8 cellular contexts compared by ENCODE assay signal in the genomic region with DNA sequence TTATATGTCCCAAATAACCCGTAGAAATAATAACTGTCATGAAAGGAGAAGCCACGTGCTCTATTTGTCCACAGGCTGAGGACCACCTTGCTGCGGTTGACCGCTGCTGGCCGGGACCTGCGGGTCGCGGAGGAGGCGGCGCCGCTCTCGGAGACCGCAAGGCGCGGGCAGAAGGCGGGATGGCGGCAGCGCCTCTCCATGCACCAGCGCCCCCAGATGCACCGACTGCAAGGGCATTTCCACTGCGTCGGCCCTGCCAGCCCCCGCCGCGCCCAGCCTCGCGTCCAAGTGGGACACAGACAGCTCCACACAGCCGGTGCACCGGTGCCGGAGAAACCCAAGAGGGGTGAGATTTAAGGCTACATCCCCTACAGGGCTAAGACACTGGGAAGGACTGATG. TPM values are rescaled to one million over a fixed set of nuclear protein-coding genes. Genes with fewer than 3 reads are reported as not detected.
DNase-seq lines count a peak whose midpoint lies in the region; ATAC-seq and TF ChIP-seq lines count a peak whose summit lies in the region.

No MANE protein-coding gene starts in this region.

- H3K36me3 Mint-ChIP-seq in CD8-positive, alpha-beta T cell, result no peaks in the 10 kb centered on the region
- no peaks in the 10 kb centered on the region for H3K36me3 Mint-ChIP-seq in activated T-cell treated with anti-CD3 and anti-CD28 coated beads, Interleukin-2, amount 50 U/mL, for 72 hours (ENCODE audit: insufficient read depth in 2 of 2)

- no peaks in the 10 kb centered on the region for H3K9me3 ChIP-seq in CD8-positive, alpha-beta T cell (ENCODE audit: low read length)
- no peaks in the 10 kb centered on the region for H3K9me3 ChIP-seq in skeletal muscle tissue (ENCODE audit: control insufficient read depth in 3 of 3, low read length in 3 of 3)

- H3K9ac ChIP-seq in skeletal muscle tissue (ENCODE audit: low read depth in 1 of 3, low read length in 3 of 3), result peak overlapping the region in 1 of 3 donors; percentile 62

- intact Hi-C loops in CD8-positive, alpha-beta T cell (cut with DNase I, micrococcal nuclease), result no loop called here
- intact Hi-C loops in left ventricle myocardium superior (cut with micrococcal nuclease), result no loop called here

- H3K27me3 Mint-ChIP-seq in CD8-positive, alpha-beta T cell (ENCODE audit: low read depth), result peaks cover 26% of the 10 kb centered on the region
- H3K27me3 Mint-ChIP-seq in activated T-cell treated with anti-CD3 and anti-CD28 coated beads, Interleukin-2, amount 50 U/mL, for 72 hours (ENCODE audit: low read depth), result no peaks in the 10 kb centered on the region

- H3K9me3 Mint-ChIP-seq in CD8-positive, alpha-beta T cell, result no peaks in the 10 kb centered on the region
- H3K9me3 Mint-ChIP-seq in activated T-cell treated with anti-CD3 and anti-CD28 coated beads, Interleukin-2, amount 50 U/mL, for 72 hours, result no peaks in the 10 kb centered on the region

- H3K27ac Mint-ChIP-seq in CD8-positive, alpha-beta T cell, result no peak overlapping the region
- H3K27ac Mint-ChIP-seq in activated T-cell treated with anti-CD3 and anti-CD28 coated beads, Interleukin-2, amount 50 U/mL, for 72 hours, result no peak overlapping the region

- H3K27me3 ChIP-seq in CD8-positive, alpha-beta T cell (ENCODE audit: insufficient read depth, low read length), result no peaks in the 10 kb centered on the region
- peaks cover 6 to 15% (median 11%) of the 10 kb centered on the region in 3 donors for H3K27me3 ChIP-seq in skeletal muscle tissue (ENCODE audit: control insufficient read depth in 3 of 3, insufficient read depth in 3 of 3, low read length in 3 of 3)

- H3K4me3 ChIP-seq in CD8-positive, alpha-beta T cell (ENCODE audit: low read depth, low read length), result no peak overlapping the region
- peak overlapping the region in 2 of 3 donors; percentile 30 to 41 for H3K4me3 ChIP-seq in skeletal muscle tissue (ENCODE audit: low read length in 3 of 3)

- no peak for TF ChIP-seq CTCF in CD8-positive, alpha-beta T cell (IDR thresholded peaks at IDR 0.05)

- peak; percentile 48 for ATAC-seq in CD8-positive, alpha-beta T cell
- peak; percentile 60 to 65 for ATAC-seq in activated T-cell treated with anti-CD3 and anti-CD28 coated beads, Interleukin-2, amount 50 U/mL, for 72 hours (replicated peaks in 1 of 2)
- ATAC-seq in left ventricle myocardium superior (peak; percentile 75), GM18498 (IDR thresholded peaks at IDR 0.05; ENCODE audit: unreplicated experiment) (no peak), GM18861 (IDR thresholded peaks at IDR 0.05; ENCODE audit: unreplicated experiment) (no peak)

- H3K4me1 Mint-ChIP-seq in CD8-positive, alpha-beta T cell (ENCODE audit: low read depth), result peaks cover 2% of the 10 kb centered on the region
- H3K4me1 Mint-ChIP-seq in activated T-cell treated with anti-CD3 and anti-CD28 coated beads, Interleukin-2, amount 50 U/mL, for 72 hours (ENCODE audit: low read depth), result peaks cover 6% of the 10 kb centered on the region

- POLR2A ChIA-PET in CD8-positive, alpha-beta T cell (lab: Charles Lee), result no interaction called here

- H3K27ac ChIP-seq in CD8-positive, alpha-beta T cell (ENCODE audit: low read depth, low read length), result no peak overlapping the region
- no peak overlapping the region for H3K27ac ChIP-seq in skeletal muscle tissue (ENCODE audit: low read depth, low read length)

- H3K4me1 ChIP-seq in CD8-positive, alpha-beta T cell (ENCODE audit: insufficient read depth, low read length), result no peaks in the 10 kb centered on the region
- peaks cover 3 to 6% (median 5%) of the 10 kb centered on the region in 3 donors for H3K4me1 ChIP-seq in skeletal muscle tissue (ENCODE audit: control insufficient read depth in 3 of 3, insufficient read depth in 3 of 3, low read length in 3 of 3)

- H3K36me3 ChIP-seq in CD8-positive, alpha-beta T cell (ENCODE audit: insufficient read depth, low read length), result no peaks in the 10 kb centered on the region
- H3K36me3 ChIP-seq in skeletal muscle tissue (ENCODE audit: control insufficient read depth in 3 of 3, insufficient read depth in 3 of 3, low read length in 3 of 3), result no peaks in the 10 kb centered on the region

- DNase-seq in CD8-positive, alpha-beta T cell, result peak in 5 of 7 experiments; percentile 9 to 51 (median 25)
- DNase-seq in NCI-H1092 (lab: John Stamatoyannopoulos, UW) (peak; percentile 44), left ventricle myocardium superior (peak; percentile 60), superior temporal gyrus (ENCODE audit: extremely low spot score) (no peak)
- peak; percentile 34 to 42 for DNase-seq in activated T-cell treated with anti-CD3 and anti-CD28 coated beads, Interleukin-2, amount 50 U/mL, for 72 hours

- H3K4me3 Mint-ChIP-seq in CD8-positive, alpha-beta T cell, result peak overlapping the region; percentile 32
- H3K4me3 Mint-ChIP-seq in activated T-cell treated with anti-CD3 and anti-CD28 coated beads, Interleukin-2, amount 50 U/mL, for 72 hours, result peak overlapping the region; percentile 68

- CTCF ChIA-PET in CD8-positive, alpha-beta T cell (lab: Charles Lee), result no interaction called here

RNA-seq across cellular contexts. Expression of gene RPGRIP1, which starts 21.0 kb away (rescaled TPM):
- total RNA-seq in CD8-positive, alpha-beta T cell, result not detected
- not detected for total RNA-seq in activated T-cell treated with anti-CD3 and anti-CD28 coated beads, Interleukin-2, amount 50 U/mL, for 72 hours
- 0.52 TPM for total RNA-seq in left ventricle myocardium superior
- total RNA-seq in skeletal muscle tissue, result not detected

RNA-seq across cellular contexts. Expression of gene HNRNPC, which starts 31.6 kb away (rescaled TPM):
- total RNA-seq in CD8-positive, alpha-beta T cell, result 100 to 1,000 TPM; 621 to 624 TPM
- total RNA-seq in activated T-cell treated with anti-CD3 and anti-CD28 coated beads, Interleukin-2, amount 50 U/mL, for 72 hours, result 1,000 to 10,000 TPM; 1,220 to 1,492 TPM
- total RNA-seq in left ventricle myocardium superior (267 TPM), skeletal muscle tissue (440 TPM)

Comparison
In these comparisons a context has a peak if more than half of its experiments do, and no peak if none do; other contexts are left out.
1. ATAC-seq: peak in CD8-positive, alpha-beta T cell (single experiment), activated T-cell treated with anti-CD3 and anti-CD28 coated beads, Interleukin-2, amount 50 U/mL, for 72 hours (2 of 2) and left ventricle myocardium superior (single experiment); none in GM18498 (single experiment) and GM18861 (single experiment).